18 cellular contexts compared by ENCODE assay signal in genomic region chr2:54936766-54937165, GRCh38.
"Had no signal": no experiment of that assay in that cellular context is flagged by ENCODE, and none has a peak within 500 bp of the region (broad histone marks: within the 10 kb centered on the region; RNA-seq: fewer than 3 reads in every experiment).

No MANE protein-coding gene starts in this region.

- ATAC-seq: foreskin keratinocyte; natural killer cell treated with Interleukin-12 subunit alpha and Interleukin-12 subunit beta and Interleukin-15 and Interleukin-18, amount 100 ng/mL, for 72 hours; psoas muscle had no signal

- H3K9me3 Mint-ChIP-seq: activated naive CD4-positive, alpha-beta T cell treated with anti-CD3 and anti-CD28 coated beads, Interleukin-2, amount 50 U/mL, for 24 hours; natural killer cell treated with Interleukin-12 subunit alpha and Interleukin-12 subunit beta and Interleukin-15 and Interleukin-18, amount 100 ng/mL, for 72 hours; type B pancreatic cell had no signal

- H3K4me3 ChIP-seq: dorsolateral prefrontal cortex, psoas muscle had no signal

- H3K4me3 Mint-ChIP-seq: activated naive CD4-positive, alpha-beta T cell treated with anti-CD3 and anti-CD28 coated beads, Interleukin-2, amount 50 U/mL, for 24 hours; brain; memory B cell; natural killer cell treated with Interleukin-12 subunit alpha and Interleukin-12 subunit beta and Interleukin-15 and Interleukin-18, amount 100 ng/mL, for 72 hours; T-helper 1 cell treated with Interleukin-12 subunit alpha and Interleukin-12 subunit beta and Interleukin-4 antibody, amounts not matched to agents 30 μg/mL and 1 μg/mL, for 36 hours; type B pancreatic cell had no signal

- H3K36me3 Mint-ChIP-seq: natural killer cell treated with Interleukin-12 subunit alpha and Interleukin-12 subunit beta and Interleukin-15 and Interleukin-18, amount 100 ng/mL, for 72 hours; type B pancreatic cell had no signal

- H3K27me3 Mint-ChIP-seq: activated naive CD4-positive, alpha-beta T cell treated with anti-CD3 and anti-CD28 coated beads, Interleukin-2, amount 50 U/mL, for 24 hours; brain; memory B cell; type B pancreatic cell had no signal

- H3K27ac ChIP-seq: dorsolateral prefrontal cortex, foreskin keratinocyte, psoas muscle had no signal

- H3K4me1 Mint-ChIP-seq: activated naive CD4-positive, alpha-beta T cell treated with anti-CD3 and anti-CD28 coated beads, Interleukin-2, amount 50 U/mL, for 24 hours; memory B cell had no signal

- DNase-seq: activated CD4-positive, alpha-beta T cell treated with anti-CD3 and anti-CD28 coated beads, Interleukin-2, amount 50 U/mL, for 1 hour; activated CD4-positive, CD25-positive, alpha-beta regulatory T cell; activated T-cell treated with anti-CD3 and anti-CD28 coated beads for 4 hours; amniotic stem cell; dorsolateral prefrontal cortex; foreskin keratinocyte; head of caudate nucleus; nucleus accumbens; psoas muscle; stimulated activated CD4-positive, alpha-beta T cell treated with anti-CD3 and anti-CD28 coated beads, Interleukin-12 subunit alpha, Interleukin-12 subunit beta, amount 100 ng/mL, for 4 hours; stimulated activated naive CD4-positive, alpha-beta T cell treated with Interleukin-2 at 50 U/mL for 16 hours had no signal

- H3K4me1 ChIP-seq: foreskin keratinocyte, psoas muscle had no signal

- H3K27ac Mint-ChIP-seq: activated naive CD4-positive, alpha-beta T cell treated with anti-CD3 and anti-CD28 coated beads, Interleukin-2, amount 50 U/mL, for 24 hours; activated T-helper 2 cell treated with anti-CD3 and anti-CD28 coated beads, Interferon-gamma antibody, Interleukin-2, Interleukin-4, amounts not matched to agents 10 μg/mL and 5 μg/mL and 100 μg/mL, durations not matched to agents 14 hours and 24 hours and 36 hours; brain; memory B cell; natural killer cell treated with Interleukin-12 subunit alpha and Interleukin-12 subunit beta and Interleukin-15 and Interleukin-18, amount 100 ng/mL, for 72 hours; T-helper 1 cell treated with Interleukin-12 subunit alpha and Interleukin-12 subunit beta and Interleukin-4 antibody, amounts not matched to agents 30 μg/mL and 1 μg/mL, for 36 hours; type B pancreatic cell had no signal

- H3K27me3 ChIP-seq: dorsolateral prefrontal cortex, foreskin keratinocyte had no signal
